Comparison of ENCODE assay signal across 35 cellular contexts in genomic region chr18:78837766-78838165, GRCh38.
"Had no signal": no experiment of that assay in that cellular context is flagged by ENCODE, and none has a peak within 500 bp of the region (broad histone marks: within the 10 kb centered on the region; RNA-seq: fewer than 3 reads in every experiment).

No MANE protein-coding gene starts in this region.

- DNase-seq: Karpas-422, Kasumi-1, KG1, MG63, MM.1S, MV-4-11, NCI-H1048, NCI-H1092, NCI-H1092 treated with DMSO at 0.1 percent for 48 hours, NCI-H1105, NCI-H1105 treated with DMSO at 0.1 percent for 48 hours, NCI-H1417, NCI-H1417 treated with DMSO at 0.1 percent for 48 hours, NCI-H1436, NCI-H1436 treated with DMSO at 0.1 percent for 48 hours, NCI-H146, NCI-H1694, NCI-H1694 treated with DMSO at 0.1 percent for 48 hours, NCI-H187, NCI-H187 treated with DMSO at 0.1 percent for 48 hours, NCI-H1930, NCI-H2029 treated with DMSO at 0.1 percent for 48 hours, NCI-H2081, NCI-H2081 treated with DMSO at 0.1 percent for 48 hours, NCI-H2107, NCI-H2171, NCI-H2171 treated with DMSO at 0.1 percent for 48 hours, NCI-H2227 treated with DMSO at 0.1 percent for 48 hours, NCI-H226, NCI-H345, NCI-H446, NCI-H446 treated with DMSO at 0.1 percent for 48 hours, NCI-H510A, NCI-H510A treated with DMSO at 0.1 percent for 48 hours had no signal

- H3K9me3 ChIP-seq: MG63 had no signal

- H3K27ac ChIP-seq: KMS-11 had no signal

- H3K36me3 ChIP-seq: MG63 had no signal

- H3K4me3 ChIP-seq: MG63 had no signal

- H3K9ac ChIP-seq: KMS-11 had no signal

- H3K27me3 ChIP-seq: MG63 had no signal
